ENCODE assay signal across 14 cellular contexts in genomic region chr19:39170398-39171231, GRCh38. TPM values are rescaled to one million over a fixed set of nuclear protein-coding genes. Genes with fewer than 3 reads are reported as not detected.
"Had no signal": no experiment of that assay in that cellular context is flagged by ENCODE, and none has a peak within 500 bp of the region (broad histone marks: within the 10 kb centered on the region; RNA-seq: fewer than 3 reads in every experiment).

No MANE protein-coding gene starts in this region.

- DNase-seq: activated gamma-delta T cell treated with Interleukin-2 at 50 U/mL for 16 hours; activated T-cell treated with anti-CD3 and anti-CD28 coated beads, Interleukin-2, amount 50 U/mL, for 1 hour; aorta; caudate nucleus; cortex of kidney; effector CD8-positive, alpha-beta T cell; hypothalamus; mammary epithelial cell; SHP77 treated with DMSO at 0.1 percent for 48 hours had no signal

- H3K27ac ChIP-seq: ovary had no signal

- H3K9me3 ChIP-seq: ovary had no signal

- H3K27ac Mint-ChIP-seq: T-helper 1 cell treated with Interleukin-12 subunit alpha and Interleukin-12 subunit beta and Interleukin-4 antibody, amounts not matched to agents 30 μg/mL and 1 μg/mL, for 36 hours had no signal

- H3K27me3 ChIP-seq: ovary had no signal

- H3K4me3 ChIP-seq: ovary, skin epidermis had no signal

- H3K36me3 ChIP-seq: ovary had no signal

- H3K4me3 Mint-ChIP-seq: T-helper 1 cell treated with Interleukin-12 subunit alpha and Interleukin-12 subunit beta and Interleukin-4 antibody, amounts not matched to agents 30 μg/mL and 1 μg/mL, for 36 hours had no signal

- H3K9me3 Mint-ChIP-seq: T-helper 1 cell treated with Interleukin-12 subunit alpha and Interleukin-12 subunit beta and Interleukin-4 antibody, amounts not matched to agents 30 μg/mL and 1 μg/mL, for 36 hours had no signal

RNA-seq across cellular contexts. Expression of gene NCCRP1, which starts 26.1 kb away (rescaled TPM):
- total RNA-seq: aorta had no signal
- polyA plus RNA-seq: neural cell had no signal

RNA-seq across cellular contexts. Expression of gene SYCN, which starts 33.4 kb away (rescaled TPM):
- total RNA-seq: aorta, mammary epithelial cell had no signal
- polyA plus RNA-seq: mammary epithelial cell, neural cell, ovary, thymus had no signal
